ENCODE assay signal across 13 cellular contexts in the genomic region with DNA sequence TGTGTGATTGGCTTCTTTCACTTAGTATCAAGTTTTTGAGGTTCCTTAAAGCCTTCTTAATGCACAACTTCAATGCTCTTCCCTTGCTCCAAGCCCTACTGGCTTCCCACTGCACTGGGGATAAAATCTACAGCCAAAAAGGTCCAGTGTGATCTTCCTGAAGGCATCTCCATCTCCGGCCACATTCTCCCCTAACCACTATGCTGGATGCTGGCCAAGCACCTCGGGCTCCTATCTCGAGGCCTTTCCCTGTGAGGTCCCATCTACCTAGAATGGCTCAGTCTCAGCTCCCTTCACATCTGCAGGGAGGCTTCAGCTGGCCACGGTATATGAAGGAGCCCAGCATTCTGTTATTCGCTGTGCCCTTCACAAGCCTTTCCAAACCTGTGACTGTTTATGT.
"Had no signal": no experiment of that assay in that cellular context is flagged by ENCODE, and none has a peak within 500 bp of the region (broad histone marks: within the 10 kb centered on the region; RNA-seq: fewer than 3 reads in every experiment).

No MANE protein-coding gene starts in this region.

- FAIRE-seq: keratinocyte had no signal

- H3K36me3 ChIP-seq: colonic mucosa, gastrocnemius medialis, left lung had no signal

- H3K4me3 Mint-ChIP-seq: activated naive CD4-positive, alpha-beta T cell treated with anti-CD3 and anti-CD28 coated beads, Interleukin-2, amount 10 ng/mL, durations not matched to agents 7 days and 5 days; natural killer cell; WTC11 had no signal

- H3K27ac ChIP-seq: colonic mucosa, gastrocnemius medialis, left lung had no signal

- ATAC-seq: gastrocnemius medialis, left lung, natural killer cell, WTC11 had no signal

- H3K27me3 ChIP-seq: colonic mucosa, left lung had no signal

- H3K9me3 Mint-ChIP-seq: activated naive CD4-positive, alpha-beta T cell treated with anti-CD3 and anti-CD28 coated beads, Interleukin-2, amount 10 ng/mL, durations not matched to agents 7 days and 5 days; natural killer cell; WTC11 had no signal

- H3K4me1 Mint-ChIP-seq: activated naive CD4-positive, alpha-beta T cell treated with anti-CD3 and anti-CD28 coated beads, Interleukin-2, amount 10 ng/mL, durations not matched to agents 7 days and 5 days; natural killer cell had no signal

- H3K36me3 Mint-ChIP-seq: activated naive CD4-positive, alpha-beta T cell treated with anti-CD3 and anti-CD28 coated beads, Interleukin-2, amount 10 ng/mL, durations not matched to agents 7 days and 5 days; natural killer cell; WTC11 had no signal

- DNase-seq: activated CD4-positive, alpha-beta T cell treated with anti-CD3 and anti-CD28 coated beads for 48 hours; activated naive CD4-positive, alpha-beta T cell treated with anti-CD3 and anti-CD28 coated beads, Interleukin-2, amount 10 ng/mL, durations not matched to agents 7 days and 5 days; caudate nucleus; colonic mucosa; effector CD4-positive, alpha-beta T cell; gastrocnemius medialis; left lung; natural killer cell; stimulated activated CD4-positive, alpha-beta T cell treated with anti-CD3 and anti-CD28 coated beads, Interleukin-2, amount 100 ng/mL, for 48 hours; stimulated activated naive CD4-positive, alpha-beta T cell treated with Interleukin-2 at 50 U/mL for 16 hours; trophoblast cell had no signal

- H3K4me3 ChIP-seq: colonic mucosa, gastrocnemius medialis, left lung had no signal

- H3K4me1 ChIP-seq: colonic mucosa, gastrocnemius medialis, left lung had no signal

- H3K27ac Mint-ChIP-seq: activated naive CD4-positive, alpha-beta T cell treated with anti-CD3 and anti-CD28 coated beads, Interleukin-2, amount 10 ng/mL, durations not matched to agents 7 days and 5 days; natural killer cell; WTC11 had no signal
